In the genomic region with DNA sequence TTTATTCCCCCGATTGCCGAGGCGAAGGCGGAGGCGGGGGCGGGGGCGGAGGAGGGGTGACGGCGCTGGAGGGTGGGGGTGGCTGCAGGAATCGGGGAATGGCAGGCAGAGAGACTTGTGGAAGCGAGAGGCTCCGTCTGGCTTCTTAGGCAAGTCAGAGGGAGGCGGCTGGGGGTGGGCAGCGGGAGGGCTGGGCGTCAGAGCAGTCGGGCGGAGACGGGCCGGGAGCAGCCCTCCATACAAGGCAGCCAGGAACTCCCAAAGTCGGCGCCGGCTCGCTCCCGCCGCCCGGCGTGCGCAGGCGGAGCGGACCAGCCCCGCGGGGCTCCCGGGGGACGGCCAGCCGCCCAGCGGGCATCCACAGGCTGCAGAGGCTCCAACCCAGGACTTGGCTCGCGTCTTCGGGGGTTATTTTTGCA, we compare ENCODE assay signal across 8 cellular contexts. TPM values are rescaled to one million over a fixed set of nuclear protein-coding genes. Genes with fewer than 3 reads are reported as not detected.
DNase-seq lines count a peak whose midpoint lies in the region; ATAC-seq and TF ChIP-seq lines count a peak whose summit lies in the region.
"Had no signal": no experiment of that assay in that cellular context is flagged by ENCODE, and none has a peak within 500 bp of the region (broad histone marks: within the 10 kb centered on the region; RNA-seq: fewer than 3 reads in every experiment).

No MANE protein-coding gene starts in this region.

- CTCF ChIA-PET in T-cell (lab: Charles Lee): no interaction called here

- TF ChIP-seq CTCF in GM12874 (IDR thresholded peaks at IDR 0.05; ENCODE audit: insufficient read depth, low read depth, low read length) (0 out of 2 replicates have a peak, but pooled peaks have one; percentile 10), esophagus squamous epithelium (IDR thresholded peaks at IDR 0.05) (no peak), tibial nerve (IDR thresholded peaks at IDR 0.05) (peak in 1 of 5 experiments; percentile 29)

- POLR2A ChIA-PET in T-cell (lab: Charles Lee): interaction anchor here in 1 of 2 donors (0.6 kb wide), 1 partner anchor 316 kb away, joined by 3 read pairs; no protein-coding TSS in a partner anchor

- H3K36me3 ChIP-seq in esophagus squamous epithelium (no peaks in the 10 kb centered on the region), tibial nerve (no peaks in the 10 kb centered on the region)

- H3K27me3 Mint-ChIP-seq in T-cell: peaks cover 30 to 40% of the 10 kb centered on the region in 2 donors

- H3K4me1 ChIP-seq in esophagus squamous epithelium: peaks cover 3 to 29% (median 8%) of the 10 kb centered on the region in 3 donors
- H3K4me1 ChIP-seq in tibial nerve: peaks cover 0 to 24% (median 0%) of the 10 kb centered on the region in 4 donors

- no peak overlapping the region for H3K27ac Mint-ChIP-seq in T-cell

- H3K36me3 Mint-ChIP-seq in T-cell: no peaks in the 10 kb centered on the region

- H3K27me3 ChIP-seq in esophagus squamous epithelium: peaks cover 0 to 12% (median 0%) of the 10 kb centered on the region in 4 donors
- no peaks in the 10 kb centered on the region for H3K27me3 ChIP-seq in tibial nerve

- intact Hi-C loops in esophagus squamous epithelium (cut with DNase I): no loop called here

- peak overlapping the region; percentile 31 to 66 (median 50) for H3K4me3 Mint-ChIP-seq in T-cell

- DNase-seq in NCI-H1092 (lab: John Stamatoyannopoulos, UW) (peak; percentile 86), T-cell (no peak), esophagus squamous epithelium (lab: John Stamatoyannopoulos, UW) (no peak), middle frontal gyrus (ENCODE audit: extremely low spot score, low spot score) (peak; percentile 58), tibial nerve (ENCODE audit: low spot score in 2 of 2) (peak; percentile 56 to 62)
- no peak for DNase-seq in activated CD4-positive, alpha-beta T cell treated with anti-CD3 and anti-CD28 coated beads, Interleukin-2, amount 50 U/mL, for 4 hours

- H3K4me1 Mint-ChIP-seq in T-cell: peaks cover 0 to 9% (median 6%) of the 10 kb centered on the region in 3 donors

- H3K9me3 ChIP-seq in esophagus squamous epithelium (no peaks in the 10 kb centered on the region), tibial nerve (no peaks in the 10 kb centered on the region)

- H3K27ac ChIP-seq in esophagus squamous epithelium: peak overlapping the region; percentile 79 to 94 (median 88)
- H3K27ac ChIP-seq in tibial nerve: peak overlapping the region; percentile 82 to 89 (median 83)

- ATAC-seq in T-cell (replicated peaks in 1 of 4): peak in 1 of 4 experiments; percentile 15

- H3K4me3 ChIP-seq in esophagus squamous epithelium (peak overlapping the region; percentile 65 to 74 (median 71)), tibial nerve (peak overlapping the region; percentile 64 to 86 (median 72))

- no peaks in the 10 kb centered on the region for H3K9me3 Mint-ChIP-seq in T-cell

- 0% methylated on average over 8 of the region's 39 CpGs; no CpG with 5 or more reads in 1 of the 2 donors for WGBS in esophagus squamous epithelium, 2 donors
- WGBS in tibial nerve, 2 donors: 0% methylated on average over 14 to 38 of the region's 39 CpGs

- TF ChIP-seq EP300 in tibial nerve (IDR thresholded peaks at IDR 0.05): no peak

- TF ChIP-seq POLR2A in esophagus squamous epithelium (IDR thresholded peaks at IDR 0.05): no peak
- TF ChIP-seq POLR2A in tibial nerve (IDR thresholded peaks at IDR 0.05): no peak

RNA-seq across cellular contexts. Expression of gene CACNA2D1, which starts 0.2 kb away (rescaled TPM):
- total RNA-seq in T-cell (under 1 TPM in 3 of 5 donors, not detected in 2; 0.03 to 0.43 (median 0.35) TPM), esophagus squamous epithelium (10 to 100 TPM in 1 of 4 donors, 1 to 10 TPM in 1, under 1 TPM in 2; 0.30 to 12.8 (median 2.4) TPM), tibial nerve (10 to 100 TPM; 17.7 to 22.0 (median 18.4) TPM)
- total RNA-seq: activated CD8-positive, alpha-beta memory T cell treated with anti-CD3 and anti-CD28 coated beads for 36 hours had no signal

Comparison
In these comparisons a context has a peak if more than half of its experiments do, and no peak if none do; other contexts are left out.
1. DNase-seq: peak in NCI-H1092 (single experiment), middle frontal gyrus (single experiment) and tibial nerve (2 of 2); none in T-cell (0 of 34), esophagus squamous epithelium (single experiment) and activated CD4-positive, alpha-beta T cell treated with anti-CD3 and anti-CD28 coated beads, Interleukin-2, amount 50 U/mL, for 4 hours (0 of 2).